ENCODE assay signal across 8 cellular contexts in the genomic region with DNA sequence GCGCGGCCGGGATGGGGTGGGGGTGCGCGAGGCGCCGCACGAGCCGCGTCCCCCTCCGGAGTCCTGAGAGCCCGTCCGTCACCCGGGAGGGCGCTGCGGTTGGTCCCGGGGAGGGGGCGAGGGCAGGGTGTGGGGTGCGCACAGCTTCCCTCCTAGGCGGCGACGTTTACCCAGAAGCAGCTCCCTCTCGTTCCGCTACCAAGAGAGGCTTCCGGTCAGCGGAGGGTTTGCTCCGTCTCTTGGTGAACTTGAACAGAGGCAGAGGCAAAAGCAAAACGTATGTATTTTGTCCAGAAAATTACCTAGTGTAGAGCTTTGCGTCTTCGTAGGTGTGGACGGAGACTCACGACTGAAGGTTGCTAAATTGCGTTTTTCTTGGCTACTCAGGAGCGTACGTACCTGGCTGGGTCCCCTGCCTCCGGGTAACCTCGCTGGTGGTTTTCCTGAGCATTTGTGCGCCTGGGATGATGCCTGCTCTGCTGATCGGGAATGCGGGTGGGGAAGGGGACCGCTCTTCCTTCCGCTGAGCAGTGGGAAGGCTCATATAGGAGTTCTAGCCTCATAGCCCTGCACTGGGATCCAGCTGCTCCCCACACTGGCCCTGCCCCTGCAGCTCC. TPM values are rescaled to one million over a fixed set of nuclear protein-coding genes. Genes with fewer than 3 reads are reported as not detected.
A peak's percentile ranks its signal among the peaks of the same experiment; 100 is the strongest.
DNase-seq lines count a peak whose midpoint lies in the region; ATAC-seq and TF ChIP-seq lines count a peak whose summit lies in the region.

No MANE protein-coding gene starts in this region.

- peaks cover 0 to 5% (median 0%) of the 10 kb centered on the region in 5 experiments for H3K9me3 Mint-ChIP-seq in brain

- H3K4me3 Mint-ChIP-seq in brain: peak overlapping the region; percentile 90 to 96 (median 91)

- no peaks in the 10 kb centered on the region for H3K36me3 Mint-ChIP-seq in brain

- peak overlapping the region; percentile 92 to 95 (median 93) for H3K27ac Mint-ChIP-seq in brain

- H3K27me3 Mint-ChIP-seq in brain: peaks cover 22% of the 10 kb centered on the region

- intact Hi-C loops in left colon (cut with DNase I, micrococcal nuclease): no loop called here

- peaks cover 63% of the 10 kb centered on the region for H3K4me1 Mint-ChIP-seq in brain

- ATAC-seq in left colon (peak; percentile 41), HG02884 (IDR thresholded peaks at IDR 0.05; ENCODE audit: unreplicated experiment) (no peak)

- peak overlapping the region; percentile 58 to 74 for H3K4me3 ChIP-seq in stomach smooth muscle (ENCODE audit: low read length in 2 of 2)

- H3K36me3 ChIP-seq in stomach smooth muscle (ENCODE audit: control insufficient read depth in 2 of 2, insufficient read depth in 2 of 2, low read length in 2 of 2): no peaks in the 10 kb centered on the region

- DNase-seq in NCI-H1417 (lab: John Stamatoyannopoulos, UW): peak in 2 of 3 experiments; percentile 42 to 63
- no peak for DNase-seq in NCI-H1417 treated with DMSO at 0.1 percent for 48 hours (lab: John Stamatoyannopoulos, UW)
- DNase-seq in left colon: peak in 1 of 2 donors; percentile 38
- no peak for DNase-seq in SK-N-DZ (ENCODE audit: low spot score)
- no peak for DNase-seq in HCEC 1CT

- H3K4me1 ChIP-seq in stomach smooth muscle (ENCODE audit: control insufficient read depth, insufficient read depth, low read length): peaks cover 18% of the 10 kb centered on the region

- H3K9me3 ChIP-seq in stomach smooth muscle (ENCODE audit: control insufficient read depth in 2 of 2, low read length in 2 of 2): no peaks in the 10 kb centered on the region

- no peak overlapping the region for H3K27ac ChIP-seq in stomach smooth muscle (ENCODE audit: low read length)

- peaks cover 9 to 12% of the 10 kb centered on the region in 2 donors for H3K27me3 ChIP-seq in stomach smooth muscle (ENCODE audit: control insufficient read depth in 1 of 2, insufficient read depth in 2 of 2, low read length in 2 of 2)

- peak overlapping the region; percentile 26 to 51 for H3K9ac ChIP-seq in stomach smooth muscle (ENCODE audit: low read length in 2 of 2)

- TF ChIP-seq CTCF in brain (conservative IDR thresholded peaks at IDR 0.05): no peak

RNA-seq across cellular contexts. Expression of a gene that starts 0.8 kb away (rescaled TPM):
- polyA plus RNA-seq in brain (ENCODE audit: insufficient read depth, low read depth, low replicate concordance): 50.7 TPM
- total RNA-seq in left colon: 10 to 100 TPM; 28.5 to 50.0 TPM
- polyA plus RNA-seq in SK-N-DZ (2014; cell fraction: cytosol; rRNA removed): 0.47 and 1.5 TPM in 2 replicates
- 1.3 and 1.6 TPM in 2 replicates for polyA plus RNA-seq in SK-N-DZ (2014; cell fraction: nucleus; rRNA removed)

Comparison
In these comparisons a context has a peak if more than half of its experiments do, and no peak if none do; other contexts are left out.
1. DNase-seq: peak in NCI-H1417 (2 of 3); none in NCI-H1417 treated with DMSO at 0.1 percent for 48 hours (single experiment), SK-N-DZ (single experiment) and HCEC 1CT (single experiment).